In the genomic region with DNA sequence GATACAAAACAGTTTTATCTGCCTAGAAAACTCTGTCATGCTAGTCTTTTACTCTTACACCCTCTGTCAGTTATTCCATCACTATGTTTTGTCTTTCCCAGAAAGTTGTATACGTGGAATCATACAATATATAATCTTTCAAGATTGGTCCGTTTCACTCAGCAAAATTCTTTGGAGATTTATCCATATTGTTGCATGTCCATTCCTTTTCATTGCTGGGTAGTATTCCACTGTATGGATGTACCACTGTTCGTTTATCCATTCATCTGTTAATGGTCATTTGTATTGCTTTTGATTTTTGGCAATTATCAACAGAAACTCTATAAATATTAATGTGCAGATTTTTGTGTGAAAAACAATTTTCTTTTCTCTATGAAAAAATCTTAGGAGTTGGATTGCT, we compare ENCODE assay signal across 10 cellular contexts.
"Had no signal": no experiment of that assay in that cellular context is flagged by ENCODE, and none has a peak within 500 bp of the region (broad histone marks: within the 10 kb centered on the region; RNA-seq: fewer than 3 reads in every experiment).

No MANE protein-coding gene starts in this region.

- H2AFZ ChIP-seq: GM23338 had no signal

- H3K4me3 ChIP-seq: GM23338 had no signal

- H3K4me1 Mint-ChIP-seq: GM23338, H9, IgD-negative memory B cell had no signal

- FAIRE-seq: H1, H54, HepG2 had no signal

- H3K36me3 Mint-ChIP-seq: IgD-negative memory B cell had no signal

- H3K4me2 ChIP-seq: GM23338 had no signal

- H3K27me3 Mint-ChIP-seq: IgD-negative memory B cell had no signal

- H3K9me3 Mint-ChIP-seq: GM23338, HFFc6 had no signal

- H3K27ac Mint-ChIP-seq: GM23338, H9, HFFc6, IgD-negative memory B cell had no signal

- DNase-seq: H9, HCEC 1CT, HFFc6, KG1 had no signal

- H3K4me3 Mint-ChIP-seq: GM23338, H9, HFFc6, IgD-negative memory B cell had no signal

- H3K27ac ChIP-seq: HL-60 had no signal
